ENCODE assay signal across 8 cellular contexts in the genomic region with DNA sequence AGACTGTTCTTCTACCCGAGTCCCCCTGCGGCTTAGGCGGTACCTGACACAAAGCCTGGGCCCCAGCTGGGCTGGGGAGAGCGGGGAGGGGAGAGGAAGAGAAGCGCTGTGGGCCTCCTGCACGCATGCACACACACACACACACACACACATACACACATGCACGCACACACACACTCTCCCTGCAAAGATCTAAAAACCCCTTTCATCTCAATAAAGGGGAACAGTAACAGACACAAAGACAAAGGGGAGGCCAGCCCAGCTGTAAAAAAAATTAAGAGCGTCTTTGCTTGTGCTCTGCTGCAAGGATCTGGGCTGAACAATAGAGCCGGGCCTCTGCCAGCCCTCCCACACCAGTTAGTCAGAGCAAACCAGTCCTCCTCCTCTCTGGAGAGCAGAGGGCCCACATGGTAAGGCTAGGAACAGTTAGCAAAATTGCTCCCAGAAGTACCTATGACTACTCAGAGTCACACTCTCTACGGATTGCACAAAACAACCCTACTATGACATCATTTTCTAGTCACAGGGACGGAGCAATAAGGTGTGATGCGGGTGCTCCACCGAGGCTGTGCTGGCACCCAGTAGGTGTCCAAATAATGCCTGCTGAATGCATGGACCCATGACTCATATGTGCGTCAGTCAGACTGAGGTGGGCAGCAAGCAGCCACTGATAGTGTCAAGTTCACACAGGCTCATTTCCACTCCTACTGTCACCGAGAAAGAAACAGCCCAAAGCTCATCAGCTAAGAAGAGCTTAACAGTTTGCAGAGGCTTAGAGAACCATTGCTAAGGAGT. TPM values are rescaled to one million over a fixed set of nuclear protein-coding genes. Genes with fewer than 3 reads are reported as not detected.
DNase-seq lines count a peak whose midpoint lies in the region; ATAC-seq and TF ChIP-seq lines count a peak whose summit lies in the region.

No MANE protein-coding gene starts in this region.

- peaks cover 43 to 88% of the 10 kb centered on the region in 2 donors for H3K4me1 ChIP-seq in ascending aorta

- H3K4me3 ChIP-seq in ascending aorta: peak overlapping the region; percentile 7 to 46

- peaks cover 0 to 3% of the 10 kb centered on the region in 2 donors for H3K36me3 ChIP-seq in ascending aorta

- ATAC-seq in GM19452 (IDR thresholded peaks at IDR 0.05; ENCODE audit: unreplicated experiment): no peak

- no peaks in the 10 kb centered on the region for H3K9me3 ChIP-seq in ascending aorta

- H3K27me3 ChIP-seq in ascending aorta: no peaks in the 10 kb centered on the region

- H3K27ac ChIP-seq in ascending aorta: peak overlapping the region; percentile 74 to 86

- intact Hi-C loops in ascending aorta (cut with DNase I): loop anchor here (1.0 kb wide), 1 partner anchor 18 kb away; no protein-coding TSS in a partner anchor

- no peak for TF ChIP-seq CTCF in ascending aorta (IDR thresholded peaks at IDR 0.05)

- DNase-seq in NCI-H82 (lab: John Stamatoyannopoulos, UW) (peak; percentile 59), NCI-H82 treated with DMSO at 0.1 percent for 48 hours (lab: John Stamatoyannopoulos, UW; ENCODE audit: unreplicated experiment) (no peak), HS-27A (ENCODE audit: low read depth) (peak; percentile 59), T-helper 9 cell (peak; percentile 49), ascending aorta (ENCODE audit: low spot score in 2 of 2) (peak; percentile 68 to 92), inferior parietal cortex (ENCODE audit: extremely low spot score) (peak; percentile 60)
- DNase-seq in stimulated activated CD4-positive, alpha-beta T cell treated with anti-CD3 and anti-CD28 coated beads, Interleukin-12 subunit alpha, Interleukin-12 subunit beta, amount 100 ng/mL, for 24 hours (ENCODE audit: low read depth in 2 of 2): peak; percentile 59 to 60

RNA-seq across cellular contexts. Expression of gene ITPRIP, which starts 9.2 kb away (rescaled TPM):
- total RNA-seq in ascending aorta: 51.0 TPM

RNA-seq across cellular contexts. Expression of gene CFAP58, which starts 24.5 kb away (rescaled TPM):
- not detected for total RNA-seq in ascending aorta
